In genomic region chr4:81180916-81181315, GRCh38 we compare ENCODE assay signal across 19 cellular contexts. TPM values are rescaled to one million over a fixed set of nuclear protein-coding genes. Genes with fewer than 3 reads are reported as not detected.
A peak's percentile ranks its signal among the peaks of the same experiment; 100 is the strongest.
DNase-seq lines count a peak whose midpoint lies in the region; TF ChIP-seq lines count a peak whose summit lies in the region.
"Had no signal": no experiment of that assay in that cellular context is flagged by ENCODE, and none has a peak within 500 bp of the region (broad histone marks: within the 10 kb centered on the region; RNA-seq: fewer than 3 reads in every experiment).

No MANE protein-coding gene starts in this region.

- intact Hi-C loops in MCF 10A (cut with micrococcal nuclease) (no loop called here), breast epithelium (cut with DNase I; ENCODE audit: low total_unique reads) (no loop called here)

- H3K36me3 ChIP-seq in breast epithelium = no peaks in the 10 kb centered on the region
- H3K36me3 ChIP-seq: BLaER1, Peyer's patch had no signal

- no TSS peak for BruUV-seq in MCF 10A (replicated peaks; lab: Mats Ljungman, UMichigan)

- H3K9me3 ChIP-seq in breast epithelium = peaks cover 0 to 4% of the 10 kb centered on the region in 2 donors
- H3K9me3 ChIP-seq: A549, BLaER1 had no signal

- no peak overlapping the region for H3K27ac Mint-ChIP-seq in MCF 10A (ENCODE audit: low read depth, unreplicated experiment)
- H3K27ac Mint-ChIP-seq: CD4-positive, alpha-beta T cell; H9 had no signal

- no peak for TF ChIP-seq POLR2A in breast epithelium (IDR thresholded peaks at IDR 0.05)

- H3K27me3 ChIP-seq in breast epithelium = no peaks in the 10 kb centered on the region
- H3K27me3 ChIP-seq: BLaER1, Peyer's patch had no signal

- peaks cover 14% of the 10 kb centered on the region for H3K9me3 Mint-ChIP-seq in MCF 10A (ENCODE audit: unreplicated experiment)
- H3K9me3 Mint-ChIP-seq: CD4-positive, alpha-beta T cell had no signal

- no peak for TF ChIP-seq CTCF in MCF 10A (IDR thresholded peaks at IDR 0.05; ENCODE audit: unreplicated experiment)
- TF ChIP-seq CTCF in breast epithelium (IDR thresholded peaks at IDR 0.05) = no peak

- H3K4me3 Mint-ChIP-seq in MCF 10A (ENCODE audit: unreplicated experiment) = no peak overlapping the region
- H3K4me3 Mint-ChIP-seq: CD4-positive, alpha-beta T cell; H9 had no signal

- DNase-seq in MCF 10A (ENCODE audit: unreplicated experiment) (peak; percentile 21), breast epithelium (ENCODE audit: low spot score in 2 of 2) (no peak), OCI-M1 (lab: John Stamatoyannopoulos, UW) (peak; percentile 3), epithelial cell of prostate (ENCODE audit: low read depth, low spot score) (peak; percentile 3), skeletal muscle cell (ENCODE audit: low read depth) (peak; percentile 13), UCSD-AML1 (lab: John Stamatoyannopoulos, UW; ENCODE audit: unreplicated experiment) (no peak)
- DNase-seq in activated CD4-positive, CD25-positive, alpha-beta regulatory T cell (lab: John Stamatoyannopoulos, UW) = no peak
- no peak for DNase-seq in stimulated activated CD8-positive, alpha-beta memory T cell treated with anti-CD3 and anti-CD28 coated beads, Interleukin-4, amount 100 ng/mL, for 48 hours
- DNase-seq: CD4-positive, alpha-beta T cell; DND-41; H9; KG1; NCI-H1048; NCI-H1417 treated with DMSO at 0.1 percent for 48 hours; NCI-H187 treated with DMSO at 0.1 percent for 48 hours; Peyer's patch had no signal

- CTCF ChIA-PET in MCF 10A (lab: Yijun Ruan, JAX) = no interaction called here

- H3K4me1 ChIP-seq in breast epithelium = no peaks in the 10 kb centered on the region
- H3K4me1 ChIP-seq: A549, BLaER1, Peyer's patch had no signal

- H3K4me1 Mint-ChIP-seq in MCF 10A (ENCODE audit: insufficient read depth, unreplicated experiment) = no peaks in the 10 kb centered on the region

- no peaks in the 10 kb centered on the region for H3K27me3 Mint-ChIP-seq in MCF 10A (ENCODE audit: insufficient read depth, unreplicated experiment)

- POLR2A ChIA-PET in MCF 10A (lab: Yijun Ruan, JAX) = no interaction called here

- no peaks in the 10 kb centered on the region for H3K36me3 Mint-ChIP-seq in MCF 10A (ENCODE audit: insufficient read depth, unreplicated experiment)

- no peak overlapping the region for H3K4me3 ChIP-seq in breast epithelium
- H3K4me3 ChIP-seq in skeletal muscle cell (ENCODE audit: low read depth, low read length) = no peak overlapping the region
- H3K4me3 ChIP-seq: A549, BLaER1, Peyer's patch had no signal

- no peak overlapping the region for H3K27ac ChIP-seq in breast epithelium
- H3K27ac ChIP-seq in epithelial cell of prostate = no peak overlapping the region
- H3K27ac ChIP-seq: A549, BLaER1, Peyer's patch had no signal

RNA-seq across cellular contexts. Expression of gene PRKG2, which starts 34.1 kb away (rescaled TPM):
- total RNA-seq in MCF 10A (2022) = 0.23 TPM in 1 of 2 replicates, not detected in the other
- total RNA-seq in breast epithelium = 1 to 10 TPM; 1.2 to 3.5 (median 1.3) TPM
- total RNA-seq: SK-MEL-5 had no signal

Comparison
In these comparisons a context has a peak if more than half of its experiments do, and no peak if none do; other contexts are left out.
1. DNase-seq: peak in MCF 10A (single experiment), OCI-M1 (single experiment), epithelial cell of prostate (single experiment) and skeletal muscle cell (single experiment); none in breast epithelium (0 of 2), activated CD4-positive, CD25-positive, alpha-beta regulatory T cell (0 of 4), stimulated activated CD8-positive, alpha-beta memory T cell treated with anti-CD3 and anti-CD28 coated beads, Interleukin-4, amount 100 ng/mL, for 48 hours (single experiment) and UCSD-AML1 (single experiment).